12 cellular contexts compared by ENCODE assay signal in the genomic region with DNA sequence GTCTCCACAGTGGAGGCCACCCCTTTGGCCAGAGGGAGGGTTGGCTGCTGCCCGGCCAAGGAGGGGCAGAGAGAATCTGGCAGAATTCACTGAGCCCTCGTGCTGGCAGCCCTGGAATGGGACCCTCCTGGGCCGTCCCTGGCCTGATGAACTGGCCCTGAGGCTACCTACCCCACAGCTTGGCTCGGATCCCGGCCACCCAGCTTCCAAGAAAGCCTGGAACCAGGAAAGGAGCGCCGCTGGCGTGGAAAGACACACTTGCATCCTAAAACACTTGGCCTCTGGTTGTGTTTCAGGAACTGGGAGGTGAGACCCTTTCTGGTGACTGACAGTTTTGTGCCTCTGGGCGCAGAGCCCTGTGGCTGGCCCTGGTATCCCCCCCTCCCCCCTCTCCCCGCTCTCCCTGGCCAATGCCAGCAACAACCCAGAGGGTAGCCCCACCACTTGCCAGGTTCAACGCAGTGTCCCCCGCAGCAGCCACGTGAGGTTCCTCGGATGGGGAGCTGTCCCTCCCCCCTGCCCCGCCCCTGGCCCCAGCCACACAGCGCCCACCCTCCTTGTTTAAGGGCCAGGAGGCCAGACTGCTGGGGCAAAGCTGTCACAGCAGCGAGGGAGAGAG. TPM values are rescaled to one million over a fixed set of nuclear protein-coding genes. Genes with fewer than 3 reads are reported as not detected.
DNase-seq lines count a peak whose midpoint lies in the region; ATAC-seq and TF ChIP-seq lines count a peak whose summit lies in the region.
"Had no signal": no experiment of that assay in that cellular context is flagged by ENCODE, and none has a peak within 500 bp of the region (broad histone marks: within the 10 kb centered on the region; RNA-seq: fewer than 3 reads in every experiment).

No MANE protein-coding gene starts in this region.

- H3K4me3 ChIP-seq in coronary artery (peak overlapping the region; percentile 60), mononuclear cell (ENCODE audit: low read length) (peak overlapping the region; percentile 70), transverse colon (peak overlapping the region in 1 of 4 donors; percentile 21)

- WGBS in transverse colon (ENCODE audit: low coverage in 1 of 2), 2 donors, result 52% methylated on average over 14 of the region's 17 CpGs; no CpG with 5 or more reads in 1 of the 2 donors

- H3K36me3 Mint-ChIP-seq in activated CD8-positive, alpha-beta T cell treated with anti-CD3 and anti-CD28 coated beads for 36 hours (ENCODE audit: low read depth), result no peaks in the 10 kb centered on the region
- H3K36me3 Mint-ChIP-seq in activated T-cell treated with anti-CD3 and anti-CD28 coated beads, Interleukin-2, amount 50 U/mL, for 24 hours (ENCODE audit: low read depth), result no peaks in the 10 kb centered on the region

- H3K27me3 ChIP-seq in mononuclear cell (ENCODE audit: insufficient read depth, low read length), result no peaks in the 10 kb centered on the region
- H3K27me3 ChIP-seq in transverse colon, result no peaks in the 10 kb centered on the region

- H3K9me3 ChIP-seq in mononuclear cell (ENCODE audit: low read depth, low read length) (no peaks in the 10 kb centered on the region), transverse colon (no peaks in the 10 kb centered on the region)

- H3K4me1 ChIP-seq in mononuclear cell (ENCODE audit: insufficient read depth, low read length), result peaks cover 60% of the 10 kb centered on the region
- peaks cover 0 to 19% (median 5%) of the 10 kb centered on the region in 4 donors for H3K4me1 ChIP-seq in transverse colon

- H3K27ac ChIP-seq in coronary artery (peak overlapping the region in 1 of 2 donors; percentile 64), transverse colon (peak overlapping the region in 3 of 4 donors; percentile 26 to 52 (median 33))

- ATAC-seq in activated CD8-positive, alpha-beta T cell treated with anti-CD3 and anti-CD28 coated beads for 36 hours, result no peak

- TF ChIP-seq CTCF in coronary artery (IDR thresholded peaks at IDR 0.05) (no peak), transverse colon (IDR thresholded peaks at IDR 0.05) (no peak)
- no peak for TF ChIP-seq CTCF in activated CD8-positive, alpha-beta T cell treated with anti-CD3 and anti-CD28 coated beads for 36 hours (IDR thresholded peaks at IDR 0.05)

- TF ChIP-seq EP300 in transverse colon (IDR thresholded peaks at IDR 0.05; ENCODE audit: low read depth), result no peak

- H3K27me3 Mint-ChIP-seq in activated CD8-positive, alpha-beta T cell treated with anti-CD3 and anti-CD28 coated beads for 36 hours, result peaks cover 10% of the 10 kb centered on the region
- H3K27me3 Mint-ChIP-seq in activated T-cell treated with anti-CD3 and anti-CD28 coated beads, Interleukin-2, amount 50 U/mL, for 24 hours, result peaks cover 15% of the 10 kb centered on the region

- POLR2A ChIA-PET in activated CD8-positive, alpha-beta T cell treated with anti-CD3 and anti-CD28 coated beads for 36 hours (lab: Charles Lee), result no interaction called here

- no peaks in the 10 kb centered on the region for H3K4me1 Mint-ChIP-seq in activated CD8-positive, alpha-beta T cell treated with anti-CD3 and anti-CD28 coated beads for 36 hours (ENCODE audit: low read depth)
- no peaks in the 10 kb centered on the region for H3K4me1 Mint-ChIP-seq in activated T-cell treated with anti-CD3 and anti-CD28 coated beads, Interleukin-2, amount 50 U/mL, for 24 hours (ENCODE audit: low read depth)
- H3K4me1 Mint-ChIP-seq: central memory CD8-positive, alpha-beta T cell had no signal

- H3K4me3 Mint-ChIP-seq in activated CD8-positive, alpha-beta T cell treated with anti-CD3 and anti-CD28 coated beads for 36 hours, result no peak overlapping the region
- no peak overlapping the region for H3K4me3 Mint-ChIP-seq in activated T-cell treated with anti-CD3 and anti-CD28 coated beads, Interleukin-2, amount 50 U/mL, for 24 hours
- H3K4me3 Mint-ChIP-seq: central memory CD8-positive, alpha-beta T cell; HFFc6 had no signal

- no peak overlapping the region for H3K27ac Mint-ChIP-seq in activated CD8-positive, alpha-beta T cell treated with anti-CD3 and anti-CD28 coated beads for 36 hours
- H3K27ac Mint-ChIP-seq in activated T-cell treated with anti-CD3 and anti-CD28 coated beads, Interleukin-2, amount 50 U/mL, for 24 hours, result no peak overlapping the region
- H3K27ac Mint-ChIP-seq: HFFc6 had no signal

- intact Hi-C loops in transverse colon (cut with DNase I; ENCODE audit: low total_unique reads), result no loop called here
- intact Hi-C loops in activated CD8-positive, alpha-beta T cell treated with anti-CD3 and anti-CD28 coated beads for 36 hours (cut with micrococcal nuclease), result loop anchor here (10.0 kb wide), 1 partner anchor 347 kb away; no protein-coding TSS in a partner anchor

- CTCF ChIA-PET in activated CD8-positive, alpha-beta T cell treated with anti-CD3 and anti-CD28 coated beads for 36 hours (lab: Charles Lee), result no interaction called here

- H3K36me3 ChIP-seq in transverse colon, result no peaks in the 10 kb centered on the region

- no peaks in the 10 kb centered on the region for H3K9me3 Mint-ChIP-seq in activated CD8-positive, alpha-beta T cell treated with anti-CD3 and anti-CD28 coated beads for 36 hours
- no peaks in the 10 kb centered on the region for H3K9me3 Mint-ChIP-seq in activated T-cell treated with anti-CD3 and anti-CD28 coated beads, Interleukin-2, amount 50 U/mL, for 24 hours
- H3K9me3 Mint-ChIP-seq: central memory CD8-positive, alpha-beta T cell; HFFc6 had no signal

- peak; percentile 53 for DNase-seq in SIG-M5 treated with dmso at 0.1 percent for 504 hours (lab: John Stamatoyannopoulos, UW; ENCODE audit: unreplicated experiment)
- no peak for DNase-seq in SIG-M5 (lab: John Stamatoyannopoulos, UW)
- no peak for DNase-seq in coronary artery (ENCODE audit: low spot score)
- DNase-seq in transverse colon, result no peak
- no peak for DNase-seq in dermis blood vessel endothelial cell
- no peak for DNase-seq in activated CD8-positive, alpha-beta T cell treated with anti-CD3 and anti-CD28 coated beads for 36 hours
- DNase-seq in activated T-cell treated with anti-CD3 and anti-CD28 coated beads, Interleukin-2, amount 50 U/mL, for 24 hours, result no peak
- DNase-seq: activated naive CD4-positive, alpha-beta T cell; HFFc6; NCI-H1417 had no signal

- no peak for TF ChIP-seq POLR2A in transverse colon (IDR thresholded peaks at IDR 0.05)

- in situ Hi-C loops in transverse colon (cut with MboI; ENCODE audit: low pct_ligation_motif_present in 1 of 4, low pct_unique_long_range_greater_than_20kb in 1 of 4, low sequenced_read_pairs in 3 of 4), result loop anchor here (10.0 to 25.0 kb wide), 3 partner anchors 257 to 469 kb away; a partner anchor contains a TSS

RNA-seq across cellular contexts. Expression of a gene that starts 0.7 kb away (rescaled TPM):
- total RNA-seq in mononuclear cell (14.2 TPM), transverse colon (1 to 10 TPM in 2 of 4 donors, not detected in 2; 1.1 to 1.4 TPM), dermis blood vessel endothelial cell (not detected in 2 replicates)
- under 1 TPM in 1 of 2 experiments, not detected in 1; 0.16 TPM for total RNA-seq in activated CD8-positive, alpha-beta T cell treated with anti-CD3 and anti-CD28 coated beads for 36 hours
- total RNA-seq: HFFc6 had no signal
